In the genomic region with DNA sequence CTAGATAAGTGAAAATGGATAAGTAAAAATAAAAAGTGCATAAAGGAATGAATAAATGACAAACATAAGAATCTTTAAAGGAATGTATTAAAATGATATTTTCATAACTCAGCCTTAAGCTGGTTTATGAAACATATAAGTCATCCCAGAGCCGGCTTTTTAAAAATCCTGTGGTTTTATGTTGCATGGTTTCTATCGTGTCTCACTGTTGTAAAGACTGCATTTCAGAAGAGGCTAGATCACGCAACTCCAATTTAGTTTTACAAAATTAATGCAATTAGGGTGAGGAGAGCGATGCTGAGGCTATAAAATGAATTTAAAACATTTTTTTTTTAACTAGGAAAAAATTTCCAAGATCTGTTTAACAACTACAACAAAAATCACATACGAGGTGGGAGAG, we compare ENCODE assay signal across 14 cellular contexts.
"Had no signal": no experiment of that assay in that cellular context is flagged by ENCODE, and none has a peak within 500 bp of the region (broad histone marks: within the 10 kb centered on the region; RNA-seq: fewer than 3 reads in every experiment).

No MANE protein-coding gene starts in this region.

- ATAC-seq: heart right ventricle; left ventricle myocardium superior; stimulated activated naive CD8-positive, alpha-beta T cell treated with anti-CD3 and anti-CD28 coated beads, Interleukin-15, amount 100 ng/mL, for 72 hours had no signal

- H3K4me3 Mint-ChIP-seq: activated B cell treated with CpG ODN at 0.5 μM for 24 hours; activated CD4-positive, alpha-beta T cell treated with anti-CD3 and anti-CD28 coated beads, Interleukin-2, amount 10 ng/mL, durations not matched to agents 7 days and 5 days; activated naive CD4-positive, alpha-beta T cell treated with anti-CD3 and anti-CD28 coated beads, Interleukin-2, amount 10 ng/mL, durations not matched to agents 7 days and 5 days; brain; stimulated activated naive CD8-positive, alpha-beta T cell treated with anti-CD3 and anti-CD28 coated beads, Interleukin-15, amount 100 ng/mL, for 72 hours had no signal

- H3K36me3 ChIP-seq: heart right ventricle, ovary had no signal

- H3K9me3 ChIP-seq: ovary had no signal

- H3K4me1 Mint-ChIP-seq: activated B cell treated with CpG ODN at 0.5 μM for 24 hours; activated CD4-positive, alpha-beta T cell treated with anti-CD3 and anti-CD28 coated beads, Interleukin-2, amount 10 ng/mL, durations not matched to agents 7 days and 5 days; activated naive CD4-positive, alpha-beta T cell treated with anti-CD3 and anti-CD28 coated beads, Interleukin-2, amount 10 ng/mL, durations not matched to agents 7 days and 5 days; stimulated activated naive CD8-positive, alpha-beta T cell treated with anti-CD3 and anti-CD28 coated beads, Interleukin-15, amount 100 ng/mL, for 72 hours had no signal

- H3K27me3 ChIP-seq: heart right ventricle, ovary had no signal

- H3K27me3 Mint-ChIP-seq: activated B cell treated with CpG ODN at 0.5 μM for 24 hours; activated CD4-positive, alpha-beta T cell treated with anti-CD3 and anti-CD28 coated beads, Interleukin-2, amount 10 ng/mL, durations not matched to agents 7 days and 5 days; activated naive CD4-positive, alpha-beta T cell treated with anti-CD3 and anti-CD28 coated beads, Interleukin-2, amount 10 ng/mL, durations not matched to agents 7 days and 5 days; brain; stimulated activated naive CD8-positive, alpha-beta T cell treated with anti-CD3 and anti-CD28 coated beads, Interleukin-15, amount 100 ng/mL, for 72 hours had no signal

- DNase-seq: activated B cell treated with CpG ODN at 0.5 μM for 24 hours; activated CD4-positive, alpha-beta T cell treated with anti-CD3 and anti-CD28 coated beads, Interleukin-2, amount 10 ng/mL, durations not matched to agents 7 days and 5 days; activated naive CD4-positive, alpha-beta T cell treated with anti-CD3 and anti-CD28 coated beads, Interleukin-2, amount 10 ng/mL, durations not matched to agents 7 days and 5 days; amygdala; heart right ventricle; kidney; left ventricle myocardium superior; mesendoderm; ovary; stimulated activated CD4-positive, alpha-beta T cell treated with anti-CD3 and anti-CD28 coated beads, Interleukin-4, amount 100 ng/mL, for 24 hours; stimulated activated naive CD8-positive, alpha-beta T cell treated with anti-CD3 and anti-CD28 coated beads, Interleukin-15, amount 100 ng/mL, for 72 hours; T-helper 2 cell had no signal

- H3K36me3 Mint-ChIP-seq: activated naive CD4-positive, alpha-beta T cell treated with anti-CD3 and anti-CD28 coated beads, Interleukin-2, amount 10 ng/mL, durations not matched to agents 7 days and 5 days; brain had no signal

- H3K27ac Mint-ChIP-seq: activated B cell treated with CpG ODN at 0.5 μM for 24 hours; activated CD4-positive, alpha-beta T cell treated with anti-CD3 and anti-CD28 coated beads, Interleukin-2, amount 10 ng/mL, durations not matched to agents 7 days and 5 days; activated naive CD4-positive, alpha-beta T cell treated with anti-CD3 and anti-CD28 coated beads, Interleukin-2, amount 10 ng/mL, durations not matched to agents 7 days and 5 days; activated T-helper 2 cell treated with anti-CD3 and anti-CD28 coated beads, Interferon-gamma antibody, Interleukin-2, Interleukin-4, amounts not matched to agents 10 μg/mL and 5 μg/mL and 100 μg/mL, durations not matched to agents 14 hours and 24 hours and 36 hours; stimulated activated naive CD8-positive, alpha-beta T cell treated with anti-CD3 and anti-CD28 coated beads, Interleukin-15, amount 100 ng/mL, for 72 hours had no signal

- H3K4me3 ChIP-seq: heart right ventricle, ovary had no signal

- H3K27ac ChIP-seq: heart right ventricle, ovary had no signal
